25 cellular contexts compared by ENCODE assay signal in genomic region chr21:43692949-43693348, GRCh38.
"Had no signal": no experiment of that assay in that cellular context is flagged by ENCODE, and none has a peak within 500 bp of the region (broad histone marks: within the 10 kb centered on the region; RNA-seq: fewer than 3 reads in every experiment).

No MANE protein-coding gene starts in this region.

- ATAC-seq: activated naive CD4-positive, alpha-beta T cell treated with anti-CD3 and anti-CD28 coated beads, Interleukin-2, amount 50 U/mL, for 72 hours; gastrocnemius medialis; left colon; natural killer cell; sciatic nerve had no signal

- H2AFZ ChIP-seq: hepatocyte had no signal

- H3K27ac Mint-ChIP-seq: activated naive CD4-positive, alpha-beta T cell treated with anti-CD3 and anti-CD28 coated beads, Interleukin-2, amount 50 U/mL, for 72 hours; activated T-cell treated with anti-CD3 and anti-CD28 coated beads, Interleukin-2, amount 50 U/mL, for 24 hours; memory B cell; natural killer cell had no signal

- H3K4me1 Mint-ChIP-seq: natural killer cell had no signal

- H3K4me2 ChIP-seq: hepatocyte had no signal

- FAIRE-seq: colon, keratinocyte, urothelium cell line had no signal

- DNase-seq: activated CD4-positive, alpha-beta T cell treated with anti-CD3 and anti-CD28 coated beads for 4 hours; activated CD4-positive, alpha-beta T cell treated with anti-CD3 and anti-CD28 coated beads, Interleukin-2, amount 50 U/mL, for 48 hours; activated CD4-positive, CD25-positive, alpha-beta regulatory T cell; activated CD8-positive, alpha-beta memory T cell treated with anti-CD3 and anti-CD28 coated beads for 24 hours; activated CD8-positive, alpha-beta memory T cell treated with anti-CD3 and anti-CD28 coated beads, Interleukin-2, amount 50 U/mL, for 4 hours; activated naive CD4-positive, alpha-beta T cell; activated T-cell treated with anti-CD3 and anti-CD28 coated beads, Interleukin-2, amount 50 U/mL, for 24 hours; central memory CD4-positive, alpha-beta T cell; effector memory CD4-positive, alpha-beta T cell; erythroblast; gastrocnemius medialis; left colon; natural killer cell; stimulated activated naive CD4-positive, alpha-beta T cell treated with Interleukin-2 at 50 U/mL for 16 hours had no signal

- H3K27ac ChIP-seq: breast epithelium, dorsolateral prefrontal cortex, gastrocnemius medialis, hepatocyte, skin epidermis, tibial nerve had no signal

- H3K79me2 ChIP-seq: hepatocyte had no signal

- H3K27me3 ChIP-seq: breast epithelium, dorsolateral prefrontal cortex, gastrocnemius medialis, hepatocyte, tibial nerve had no signal

- H3K27me3 Mint-ChIP-seq: activated T-cell treated with anti-CD3 and anti-CD28 coated beads, Interleukin-2, amount 50 U/mL, for 24 hours; memory B cell had no signal

- H3K9me3 Mint-ChIP-seq: activated naive CD4-positive, alpha-beta T cell treated with anti-CD3 and anti-CD28 coated beads, Interleukin-2, amount 50 U/mL, for 72 hours; activated T-cell treated with anti-CD3 and anti-CD28 coated beads, Interleukin-2, amount 50 U/mL, for 24 hours; memory B cell; natural killer cell had no signal

- H3K4me3 Mint-ChIP-seq: activated T-cell treated with anti-CD3 and anti-CD28 coated beads, Interleukin-2, amount 50 U/mL, for 24 hours; memory B cell; natural killer cell had no signal

- H3K4me1 ChIP-seq: breast epithelium, gastrocnemius medialis, tibial nerve had no signal

- H3K9me3 ChIP-seq: breast epithelium, gastrocnemius medialis, tibial nerve had no signal

- H3K36me3 Mint-ChIP-seq: natural killer cell had no signal

- H3K4me3 ChIP-seq: breast epithelium, dorsolateral prefrontal cortex, gastrocnemius medialis, hepatocyte, skin epidermis, tibial nerve had no signal
